ENCODE assay signal across 9 cellular contexts in the genomic region with DNA sequence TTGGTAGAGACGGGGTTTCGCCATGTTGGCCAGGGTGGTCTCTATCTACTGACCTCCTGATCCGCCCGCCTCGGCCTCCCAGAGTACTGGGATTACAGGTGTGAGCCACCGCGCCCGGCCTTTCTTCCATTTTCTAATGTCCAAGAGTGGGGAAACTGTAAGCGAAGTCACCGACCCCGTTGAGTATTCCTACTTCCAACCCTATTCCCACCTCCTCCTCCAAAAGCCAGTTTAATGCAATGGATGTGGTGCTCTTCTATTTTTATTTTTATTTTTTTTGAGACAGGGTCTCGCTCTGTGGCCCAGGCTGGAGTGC. TPM values are rescaled to one million over a fixed set of nuclear protein-coding genes. Genes with fewer than 3 reads are reported as not detected.
A peak's percentile ranks its signal among the peaks of the same experiment; 100 is the strongest.
DNase-seq lines count a peak whose midpoint lies in the region; ATAC-seq, FAIRE-seq and TF ChIP-seq lines count a peak whose summit lies in the region.
"Had no signal": no experiment of that assay in that cellular context is flagged by ENCODE, and none has a peak within 500 bp of the region (broad histone marks: within the 10 kb centered on the region; RNA-seq: fewer than 3 reads in every experiment).

No MANE protein-coding gene starts in this region.

- no peaks in the 10 kb centered on the region for H3K27me3 ChIP-seq in Caco-2 (replicated peaks; ENCODE audit: control insufficient read depth, insufficient read depth, low read length)
- H3K27me3 ChIP-seq in MM.1S (replicated peaks; ENCODE audit: insufficient read depth, low read length), result no peaks in the 10 kb centered on the region
- H3K27me3 ChIP-seq in pancreas, result no peaks in the 10 kb centered on the region

- no TSS peak for BruUV-seq in Caco-2 (replicated peaks; lab: Mats Ljungman, UMichigan)

- no peak for TF ChIP-seq CTCF in Caco-2 (IDR thresholded peaks at IDR 0.05; ENCODE audit: insufficient read depth in 1 of 2, low read depth in 1 of 2, low read length in 1 of 2, severe bottlenecking in 1 of 2, unreplicated experiment in 1 of 2)
- TF ChIP-seq CTCF in MM.1S (IDR thresholded peaks at IDR 0.05; ENCODE audit: low read length), result no peak
- TF ChIP-seq CTCF in coronary artery (IDR thresholded peaks at IDR 0.05), result no peak
- TF ChIP-seq CTCF in pancreas (IDR thresholded peaks at IDR 0.05), result no peak

- no peaks in the 10 kb centered on the region for H3K9me2 ChIP-seq in MM.1S (replicated peaks; ENCODE audit: insufficient read depth, low read length)

- POLR2A ChIA-PET in Caco-2 (lab: Charles Lee), result no interaction called here

- intact Hi-C loops in Caco-2 (cut with micrococcal nuclease; ENCODE audit: unreplicated experiment) (no loop called here), pancreas (cut with DNase I) (no loop called here)

- peaks cover 46% of the 10 kb centered on the region for H3K36me3 Mint-ChIP-seq in Caco-2 (ENCODE audit: insufficient read depth, unreplicated experiment)

- H3F3A ChIP-seq in MM.1S (ENCODE audit: insufficient read depth, low read length), result no peaks in the 10 kb centered on the region

- no peaks in the 10 kb centered on the region for H3K27me3 Mint-ChIP-seq in Caco-2 (ENCODE audit: insufficient read depth, unreplicated experiment)

- ATAC-seq in pancreas (no peak), HG02981 (IDR thresholded peaks at IDR 0.05; ENCODE audit: unreplicated experiment) (no peak)

- no peak for FAIRE-seq in pancreas (lab: Jason Lieb, UNC)

- H3K4me1 Mint-ChIP-seq in Caco-2 (ENCODE audit: low read depth, unreplicated experiment), result no peaks in the 10 kb centered on the region

- H3K27ac Mint-ChIP-seq in Caco-2 (ENCODE audit: unreplicated experiment), result peak overlapping the region; percentile 99

- peak overlapping the region; percentile 93; the same call in 1 of the 2 replicates for H3K9ac ChIP-seq in MM.1S (ENCODE audit: low read length)

- WGBS in pancreas, 2 donors, result 76 to 79% methylated on average over 12 of the region's 12 CpGs

- H4K20me1 ChIP-seq in MM.1S (ENCODE audit: insufficient read depth, low read length), result no peaks in the 10 kb centered on the region; the same call in 1 of the 2 replicates

- H3K4me3 ChIP-seq in Caco-2 (ENCODE audit: low read depth, low read length) (peak overlapping the region; percentile 18; the same call in 1 of the 2 replicates), MM.1S (ENCODE audit: low read length) (peak overlapping the region; percentile 35; the same call in 1 of the 2 replicates), coronary artery (peak overlapping the region; percentile 98), pancreas (peak overlapping the region in 2 of 4 donors; percentile 73 to 80)

- H2AFZ ChIP-seq in MM.1S (ENCODE audit: low read length), result no peak overlapping the region; the same call in 1 of the 2 replicates

- H3K27ac ChIP-seq in MM.1S (ENCODE audit: low read length) (no peak overlapping the region), coronary artery (peak overlapping the region; percentile 84 to 96), pancreas (peak overlapping the region in 3 of 4 donors; percentile 96 to 98 (median 96))

- DNase-seq in Caco-2, result no peak
- no peak for DNase-seq in MM.1S
- no peak for DNase-seq in coronary artery (ENCODE audit: low spot score)
- no peak for DNase-seq in pancreas
- DNase-seq in NCI-H1436 (lab: John Stamatoyannopoulos, UW), result no peak
- no peak for DNase-seq in activated gamma-delta T cell treated with Interleukin-2 at 50 U/mL for 16 hours
- DNase-seq in foreskin melanocyte, result no peak

- peak overlapping the region; percentile 58 for H3K4me2 ChIP-seq in MM.1S (ENCODE audit: low read depth, low read length)

- H3K36me3 ChIP-seq in Caco-2 (ENCODE audit: control insufficient read depth, insufficient read depth, low read length) (peaks cover 2% of the 10 kb centered on the region), MM.1S (replicated peaks; ENCODE audit: insufficient read depth, low read length) (no peaks in the 10 kb centered on the region), pancreas (peaks cover 0 to 6% (median 5%) of the 10 kb centered on the region in 3 donors)

- CTCF ChIA-PET in Caco-2 (lab: Charles Lee), result no interaction called here

- no peaks in the 10 kb centered on the region for H3K9me3 Mint-ChIP-seq in Caco-2 (ENCODE audit: unreplicated experiment)

- H3K4me3 Mint-ChIP-seq in Caco-2 (ENCODE audit: unreplicated experiment), result peak overlapping the region; percentile 85

- H3K9me3 ChIP-seq in Caco-2 (no peaks in the 10 kb centered on the region), MM.1S (replicated peaks; ENCODE audit: insufficient read depth, low read length) (no peaks in the 10 kb centered on the region), pancreas (no peaks in the 10 kb centered on the region)

- peaks cover 31% of the 10 kb centered on the region for H3K79me2 ChIP-seq in MM.1S (ENCODE audit: low read length)

- H3K4me1 ChIP-seq in Caco-2, result no peaks in the 10 kb centered on the region
- H3K4me1 ChIP-seq in MM.1S (ENCODE audit: low read length), result no peaks in the 10 kb centered on the region
- H3K4me1 ChIP-seq in pancreas, result peaks cover 0 to 4% (median 0%) of the 10 kb centered on the region in 3 donors

RNA-seq across cellular contexts. Expression of a gene that starts 0.4 kb away (rescaled TPM):
- total RNA-seq in Caco-2 (2022), result not detected in 2 replicates
- not detected for total RNA-seq in pancreas
- not detected for polyA plus RNA-seq in pancreas
- total RNA-seq: NCI-H460 had no signal

RNA-seq across cellular contexts. Expression of a gene that starts 0.7 kb away (rescaled TPM):
- total RNA-seq in Caco-2 (2022) (64.3 and 69.1 TPM in 2 replicates), pancreas (10 to 100 TPM; 23.0 to 46.5 (median 33.5) TPM)
- polyA plus RNA-seq in pancreas, result 100 to 1,000 TPM; 139 to 147 TPM

RNA-seq across cellular contexts. Expression of a gene that starts 19.3 kb away (rescaled TPM):
- 57.7 and 60.4 TPM in 2 replicates for total RNA-seq in Caco-2 (2022)
- total RNA-seq in pancreas, result 10 to 100 TPM; 21.6 to 36.7 (median 29.2) TPM
- 10 to 100 TPM; 56.0 to 57.2 TPM for polyA plus RNA-seq in pancreas

RNA-seq across cellular contexts. Expression of a gene that starts 23.4 kb away (rescaled TPM):
- total RNA-seq in Caco-2 (2022) (13.0 and 16.6 TPM in 2 replicates), pancreas (1 to 10 TPM in 1 of 6 donors, under 1 TPM in 4, not detected in 1; 0.16 to 1.0 (median 0.25) TPM)
- polyA plus RNA-seq in pancreas, result under 1 TPM in 1 of 2 donors, not detected in 1; 0.80 TPM
- total RNA-seq: NCI-H460 had no signal

RNA-seq across cellular contexts. Expression of a gene that starts 32.1 kb away (rescaled TPM):
- 217 and 239 TPM in 2 replicates for total RNA-seq in Caco-2 (2022)
- total RNA-seq in pancreas, result 1 to 10 TPM; 6.5 to 8.5 (median 7.3) TPM
- polyA plus RNA-seq in pancreas, result 1 to 10 TPM; 4.6 to 5.2 TPM
